In the genomic region with DNA sequence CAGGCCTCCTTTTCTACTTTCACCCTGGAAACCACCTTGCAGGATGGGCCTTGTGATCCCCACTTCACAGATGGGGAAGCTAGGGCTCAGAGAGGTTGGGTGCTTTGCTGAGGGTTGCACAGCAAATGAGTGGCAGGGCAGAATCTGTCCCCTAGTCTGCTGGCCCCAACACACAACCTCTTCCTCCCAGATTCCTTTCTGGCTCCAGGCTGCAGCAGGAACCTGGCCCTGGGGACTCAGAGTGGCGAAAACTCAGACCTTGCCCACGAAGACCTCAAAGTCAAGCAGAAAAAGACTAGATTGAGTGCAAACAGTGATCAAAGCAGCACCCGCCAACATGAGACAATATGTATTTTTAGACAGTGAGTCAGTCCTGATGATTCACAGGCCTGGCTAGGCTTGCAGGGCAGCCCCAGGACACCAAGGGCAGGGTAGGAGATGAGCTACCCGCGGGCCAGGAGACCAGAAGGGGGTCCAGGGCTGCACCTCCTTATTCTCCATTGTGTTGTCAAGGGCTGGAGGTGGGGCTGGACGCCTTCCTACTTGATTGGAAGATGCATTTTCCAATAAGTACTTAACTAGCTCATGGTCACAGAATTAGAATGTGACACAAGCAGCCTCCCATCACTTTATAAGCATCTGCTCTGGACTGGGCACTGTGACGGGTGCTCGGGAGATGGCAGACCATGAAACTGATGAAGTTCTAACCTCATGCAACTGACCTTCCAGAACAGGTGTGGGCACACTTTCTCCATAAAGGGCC, we compare ENCODE assay signal across 12 cellular contexts. TPM values are rescaled to one million over a fixed set of nuclear protein-coding genes. Genes with fewer than 3 reads are reported as not detected.
DNase-seq lines count a peak whose midpoint lies in the region; ATAC-seq and TF ChIP-seq lines count a peak whose summit lies in the region.
"Had no signal": no experiment of that assay in that cellular context is flagged by ENCODE, and none has a peak within 500 bp of the region (broad histone marks: within the 10 kb centered on the region; RNA-seq: fewer than 3 reads in every experiment).

No MANE protein-coding gene starts in this region.

- intact Hi-C loops in sciatic nerve (cut with DNase I) (no loop called here), posterior vena cava (cut with DNase I) (no loop called here)

- ATAC-seq in GM18868 (IDR thresholded peaks at IDR 0.05; ENCODE audit: unreplicated experiment) (peak; percentile 92), sciatic nerve (peak; percentile 94)

- TF ChIP-seq CTCF in epithelial cell of proximal tubule (conservative IDR thresholded peaks at IDR 0.05; ENCODE audit: low read depth, low read length): no peak

- H3K4me3 ChIP-seq in epithelial cell of proximal tubule (ENCODE audit: low read depth, low read length): peak overlapping the region; percentile 19

- in situ Hi-C loops in G401 (cut with HindIII; ENCODE audit: low sequenced_read_pairs): no loop called here

- DNase-seq in HT1080 (ENCODE audit: low read depth) (peak; percentile 48), epithelial cell of proximal tubule (ENCODE audit: low read depth) (peak; percentile 6), sciatic nerve (ENCODE audit: low spot score) (peak; percentile 15), posterior vena cava (ENCODE audit: low spot score) (no peak), NCI-H1092 treated with DMSO at 0.1 percent for 48 hours (lab: John Stamatoyannopoulos, UW) (no peak), G401 (ENCODE audit: low spot score) (no peak), NCI-H2107 treated with DMSO at 0.1 percent for 48 hours (lab: John Stamatoyannopoulos, UW; ENCODE audit: unreplicated experiment) (no peak)
- DNase-seq: DMS 273 treated with DMSO at 0.1 percent for 48 hours, mesendoderm had no signal

RNA-seq across cellular contexts. Expression of gene GOLGA6L2, which starts 23.9 kb away (rescaled TPM):
- total RNA-seq in HT1080 (2014; rRNA removed; shearing (Covaris generic)): not detected in 2 replicates
- polyA plus RNA-seq in HT1080 (2015; cell fraction: cytosol; rRNA removed): not detected in 2 replicates
- polyA plus RNA-seq in HT1080 (2015; cell fraction: nucleus; rRNA removed): not detected in 2 replicates
- total RNA-seq in epithelial cell of proximal tubule (not detected in 2 replicates), sciatic nerve (not detected), posterior vena cava (not detected)
- total RNA-seq in G401 (2014; rRNA removed; shearing (Covaris generic)): not detected in 2 replicates
- total RNA-seq: skeletal muscle tissue had no signal
- polyA plus RNA-seq: esophagus had no signal

Comparison
In these comparisons a context has a peak if more than half of its experiments do, and no peak if none do; other contexts are left out.
1. DNase-seq: peak in HT1080 (single experiment), epithelial cell of proximal tubule (single experiment) and sciatic nerve (single experiment); none in posterior vena cava (single experiment), NCI-H1092 treated with DMSO at 0.1 percent for 48 hours (single experiment), G401 (single experiment) and NCI-H2107 treated with DMSO at 0.1 percent for 48 hours (single experiment).